9 cellular contexts compared by ENCODE assay signal in the genomic region with DNA sequence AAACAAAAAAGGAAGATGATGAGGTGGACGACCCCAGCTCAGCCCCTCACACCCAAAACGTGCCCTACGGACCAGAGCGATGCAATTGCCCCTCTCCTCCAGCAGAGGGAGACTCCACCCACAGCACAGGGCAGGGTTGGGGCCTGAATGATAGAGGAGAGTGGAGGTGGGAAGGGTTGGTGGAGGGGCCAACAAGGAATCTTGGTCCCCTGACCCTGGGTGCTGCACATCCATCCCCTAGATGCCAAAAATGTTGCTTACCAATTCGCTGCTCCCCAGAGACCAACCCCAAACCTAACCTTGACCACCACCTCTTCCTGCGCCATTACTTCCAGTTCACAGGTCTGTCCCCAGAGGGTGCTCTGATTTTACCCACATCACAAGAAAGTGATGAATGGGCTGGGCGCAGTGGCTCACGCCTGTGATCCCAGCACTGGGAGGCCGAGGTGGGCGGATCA. TPM values are rescaled to one million over a fixed set of nuclear protein-coding genes. Genes with fewer than 3 reads are reported as not detected.
DNase-seq lines count a peak whose midpoint lies in the region; ATAC-seq, FAIRE-seq and TF ChIP-seq lines count a peak whose summit lies in the region.
"Had no signal": no experiment of that assay in that cellular context is flagged by ENCODE, and none has a peak within 500 bp of the region (broad histone marks: within the 10 kb centered on the region; RNA-seq: fewer than 3 reads in every experiment).

No MANE protein-coding gene starts in this region.

- SMC1A ChIA-PET in GM12878 (lab: Charles Lee; ENCODE audit: uncharacterized antibody, unreplicated experiment), result interaction anchor here (0.6 to 2.7 kb wide), 7 partner anchors 39 to 162 kb away, joined by 3 to 17 read pairs (median 6); no protein-coding TSS in a partner anchor

- FAIRE-seq in GM12878 (lab: Jason Lieb, UNC), result peak; percentile 95

- H3K27me3 ChIP-seq in GM12878 (replicated peaks in 1 of 2; ENCODE audit: control insufficient read depth in 2 of 2, insufficient read depth in 2 of 2, low read length in 1 of 2), result no peaks in the 10 kb centered on the region
- H3K27me3 ChIP-seq: SJSA1 had no signal

- H3K79me2 ChIP-seq in GM12878 (ENCODE audit: control insufficient read depth, insufficient read depth, low read length), result no peaks in the 10 kb centered on the region

- peak overlapping the region; percentile 6 for H3K4me3 Mint-ChIP-seq in stimulated activated memory B cell treated with anti-CD40 and anti-IgM and Interleukin-4, amounts not matched to agents 10 μg/mL and 1 μg/mL and 100 μg/mL, for 72 hours

- H3K27ac ChIP-seq in GM12878 (ENCODE audit: control insufficient read depth, insufficient read depth), result no peak overlapping the region
- H3K27ac ChIP-seq: SJSA1 had no signal

- peak; percentile 58 for ATAC-seq in HG02981 (IDR thresholded peaks at IDR 0.05; ENCODE audit: unreplicated experiment)
- ATAC-seq in GM12878, result peak; percentile 95
- ATAC-seq in left colon, result peak; percentile 78
- peak; percentile 81 for ATAC-seq in stimulated activated memory B cell treated with anti-CD40 and anti-IgM and Interleukin-4, amounts not matched to agents 10 μg/mL and 1 μg/mL and 100 μg/mL, for 72 hours
- ATAC-seq in HG02884 (IDR thresholded peaks at IDR 0.05; ENCODE audit: unreplicated experiment), result no peak

- peak; percentile 94 for TF ChIP-seq RAD21 in GM12878 (IDR thresholded peaks at IDR 0.05; ENCODE audit: insufficient read depth, low read depth, low read length)

- in situ Hi-C loops in GM12878 (cut with MboI), result loop anchor here (5.0 kb wide), 1 partner anchor 139 kb away; no protein-coding TSS in a partner anchor

- H3K27ac Mint-ChIP-seq in stimulated activated memory B cell treated with anti-CD40 and anti-IgM and Interleukin-4, amounts not matched to agents 10 μg/mL and 1 μg/mL and 100 μg/mL, for 72 hours, result peak overlapping the region; percentile 38

- no peaks in the 10 kb centered on the region for H3K27me3 Mint-ChIP-seq in stimulated activated memory B cell treated with anti-CD40 and anti-IgM and Interleukin-4, amounts not matched to agents 10 μg/mL and 1 μg/mL and 100 μg/mL, for 72 hours

- BruUV-seq in GM12878 (replicated peaks; lab: Mats Ljungman, UMichigan), result no TSS peak

- peak overlapping the region; percentile 63 for H2AFZ ChIP-seq in GM12878 (ENCODE audit: control insufficient read depth, low read depth, low read length)

- no peak overlapping the region for H3K4me3 ChIP-seq in GM12878
- H3K4me3 ChIP-seq: SJSA1 had no signal

- no peak overlapping the region for H3K9ac ChIP-seq in GM12878 (ENCODE audit: control insufficient read depth, insufficient read depth, low read length)

- H3K9me3 ChIP-seq in GM12878 (replicated peaks; ENCODE audit: control insufficient read depth, insufficient read depth, low read length), result no peaks in the 10 kb centered on the region
- H3K9me3 ChIP-seq: SJSA1 had no signal

- RAD21 ChIA-PET in GM12878 (lab: Charles Lee; ENCODE audit: unreplicated experiment), result interaction anchor here (0.7 to 2.7 kb wide), 9 partner anchors 11 to 157 kb away, joined by 3 to 24 read pairs (median 4); no protein-coding TSS in a partner anchor

- WGBS in GM12878 (ENCODE audit: insufficient coverage, insufficient replicate concordance, low lambda C conversion rate, missing lambda C conversion rate), result 7% methylated on average over 10 of the region's 10 CpGs

- CTCF ChIA-PET in GM12878 (lab: Yijun Ruan, JAX), result interaction anchor here (0.5 to 5.1 kb wide), 17 partner anchors 10 to 211 kb away, joined by 3 to 105 read pairs (median 4); partner anchors contain the start of gene HASPIN

- TF ChIP-seq EP300 in GM12878 (IDR thresholded peaks at IDR 0.05; ENCODE audit: borderline replicate concordance in 1 of 2, control insufficient read depth in 1 of 2, low read depth in 2 of 2, low read length in 2 of 2), result no peak

- peak overlapping the region; percentile 48; the same call in 1 of the 2 replicates for H3K4me2 ChIP-seq in GM12878 (ENCODE audit: control insufficient read depth, insufficient read depth)

- H3K4me1 Mint-ChIP-seq in stimulated activated memory B cell treated with anti-CD40 and anti-IgM and Interleukin-4, amounts not matched to agents 10 μg/mL and 1 μg/mL and 100 μg/mL, for 72 hours, result peaks cover 48% of the 10 kb centered on the region

- intact Hi-C loops in GM12878 (cut with micrococcal nuclease; ENCODE audit: unreplicated experiment), result loop anchor here (2.0 kb wide), 2 partner anchors 50 to 144 kb away; no protein-coding TSS in a partner anchor
- intact Hi-C loops in left colon (cut with DNase I, micrococcal nuclease), result no loop called here

- peaks cover 0 to 4% of the 10 kb centered on the region in 2 experiments; a peak in 2 of 4 replicates for H3K36me3 ChIP-seq in GM12878 (ENCODE audit: control insufficient read depth in 2 of 2, insufficient read depth in 2 of 2, low read length in 1 of 2)
- H3K36me3 ChIP-seq: SJSA1 had no signal

- peak; percentile 55 for DNase-seq in ELR (ENCODE audit: low read depth)
- peak; percentile 16 for DNase-seq in T-helper 22 cell (ENCODE audit: low read depth)
- peak; percentile 48 for DNase-seq in GM12878 (ENCODE audit: low read depth, low spot score)
- DNase-seq in left colon, result peak in 1 of 2 donors; percentile 43
- DNase-seq in C1 segment of cervical spinal cord (lab: John Stamatoyannopoulos, UW), result no peak

- peaks cover 6% of the 10 kb centered on the region; the same call in 1 of the 2 replicates for H3K4me1 ChIP-seq in GM12878 (ENCODE audit: control insufficient read depth, insufficient read depth, low read length)
- H3K4me1 ChIP-seq: SJSA1 had no signal

- no peaks in the 10 kb centered on the region for H4K20me1 ChIP-seq in GM12878 (ENCODE audit: control insufficient read depth, insufficient read depth)

- peak; percentile 44; the same call in 1 of the 2 replicates for TF ChIP-seq POLR2A in GM12878 (IDR thresholded peaks at IDR 0.05; ENCODE audit: low read depth, low read length)

- peaks cover 25% of the 10 kb centered on the region for H3K36me3 Mint-ChIP-seq in stimulated activated memory B cell treated with anti-CD40 and anti-IgM and Interleukin-4, amounts not matched to agents 10 μg/mL and 1 μg/mL and 100 μg/mL, for 72 hours

- H3K9me3 Mint-ChIP-seq in stimulated activated memory B cell treated with anti-CD40 and anti-IgM and Interleukin-4, amounts not matched to agents 10 μg/mL and 1 μg/mL and 100 μg/mL, for 72 hours, result no peaks in the 10 kb centered on the region

- POLR2A ChIA-PET in GM12878 (lab: Charles Lee), result interaction anchor here (0.7 kb wide), 1 partner anchor 20 kb away, joined by 7 read pairs; no protein-coding TSS in a partner anchor

- peak; percentile 85 to 98 (median 94) for TF ChIP-seq CTCF in GM12878 (IDR thresholded peaks at IDR 0.05 in 2 of 3, conservative IDR thresholded peaks at IDR 0.05 in 1 of 3; ENCODE audit: control insufficient read depth in 2 of 3, extremely low read depth in 1 of 3, insufficient read depth in 1 of 3, low read depth in 3 of 3, low read length in 3 of 3)

RNA-seq across cellular contexts. Expression of gene P2RX5, which starts 12.9 kb away (rescaled TPM):
- total RNA-seq in GM12878 (2013; cell fraction: nucleolus; rRNA removed), result 276 and 346 TPM in 2 replicates
- total RNA-seq in GM12878 (2014; rRNA removed), result 22.5 and 25.2 TPM in 2 replicates
- 17.9 and 20.0 TPM in 2 replicates for total RNA-seq in GM12878 (2014; rRNA removed; fragmentation: Illumina TruSeq; extraction: Trizol)
- total RNA-seq in GM12878 (2021), result 24.8 and 27.2 TPM in 2 replicates
- polyA plus RNA-seq in GM12878 (2011; ENCODE audit: low read depth), result 28.3 TPM
- 5.1 and 10.0 TPM in 2 replicates for polyA plus RNA-seq in GM12878 (2011; rRNA removed)
- polyA plus RNA-seq in GM12878 (2011; cell fraction: cytosol; rRNA removed), result 18.6 TPM in 2 replicates
- 28.6 and 31.4 TPM in 2 replicates for polyA plus RNA-seq in GM12878 (2011; cell fraction: nucleus; rRNA removed)
- 23.7 and 37.9 TPM in 2 replicates for polyA plus RNA-seq in GM12878 (2012)
- polyA plus RNA-seq in GM12878 (2014; fragmentation: Illumina TruSeq; extraction: Trizol), result 18.4 and 28.8 TPM in 2 replicates
- polyA plus RNA-seq in GM12878 (2014; fragmentation: Nextera tagmentation; extraction: Ambion mirVana), result 10 to 100 TPM in 1 of 2 experiments, 1 to 10 TPM in 1; 6.9 to 14.2 TPM
- 18.1 and 22.5 TPM in 2 replicates for polyA plus RNA-seq in GM12878 (2014; rRNA removed)
- polyA plus RNA-seq in GM12878 (2016; fragmentation: Nextera tagmentation; extraction: Ambion mirVana), result 10 to 100 TPM; 19.1 to 23.1 TPM
- 8.0 and 11.7 TPM in 2 replicates for polyA minus RNA-seq in GM12878 (2011; rRNA and poly(A)+ RNA removed)
- 5.5 and 5.7 TPM in 2 replicates for polyA minus RNA-seq in GM12878 (2011; cell fraction: cytosol; rRNA and poly(A)+ RNA removed)
- polyA minus RNA-seq in GM12878 (2011; cell fraction: nucleus; rRNA and poly(A)+ RNA removed), result 5.7 and 10.2 TPM in 2 replicates
- 1 to 10 TPM; 1.6 to 2.6 TPM for total RNA-seq in left colon
- total RNA-seq: SJSA1 had no signal

RNA-seq across cellular contexts. Expression of gene EMC6, which starts 14.5 kb away (rescaled TPM):
- total RNA-seq in GM12878 (2013; cell fraction: nucleolus; rRNA removed), result 5.7 and 5.8 TPM in 2 replicates
- total RNA-seq in GM12878 (2014; rRNA removed) (24.5 and 37.3 TPM in 2 replicates), GM12878 (2014; rRNA removed; fragmentation: Illumina TruSeq; extraction: Trizol) (28.3 and 34.5 TPM in 2 replicates), GM12878 (2021) (63.6 and 64.2 TPM in 2 replicates), left colon (10 to 100 TPM; 29.7 to 36.0 TPM)
- polyA plus RNA-seq in GM12878 (2011; ENCODE audit: low read depth), result 42.5 TPM
- polyA plus RNA-seq in GM12878 (2011; rRNA removed) (20.0 and 28.8 TPM in 2 replicates), GM12878 (2014; fragmentation: Illumina TruSeq; extraction: Trizol) (11.1 and 27.6 TPM in 2 replicates), GM12878 (2014; fragmentation: Nextera tagmentation; extraction: Ambion mirVana) (10 to 100 TPM in 1 of 2 experiments, 1 to 10 TPM in 1; 5.1 to 32.2 TPM), GM12878 (2014; rRNA removed) (162 and 165 TPM in 2 replicates), GM12878 (2016; fragmentation: Nextera tagmentation; extraction: Ambion mirVana) (100 to 1,000 TPM; 170 to 172 TPM)
- polyA plus RNA-seq in GM12878 (2011; cell fraction: cytosol; rRNA removed), result 57.3 and 89.4 TPM in 2 replicates
- polyA plus RNA-seq in GM12878 (2011; cell fraction: nucleus; rRNA removed), result 24.3 and 28.1 TPM in 2 replicates
- polyA plus RNA-seq in GM12878 (2012), result 41.1 and 48.2 TPM in 2 replicates
- polyA minus RNA-seq in GM12878 (2011; rRNA and poly(A)+ RNA removed), result 2.9 and 8.0 TPM in 2 replicates
- polyA minus RNA-seq in GM12878 (2011; cell fraction: cytosol; rRNA and poly(A)+ RNA removed), result 9.9 and 16.2 TPM in 2 replicates
- polyA minus RNA-seq in GM12878 (2011; cell fraction: nucleus; rRNA and poly(A)+ RNA removed), result 8.7 and 14.6 TPM in 2 replicates

RNA-seq across cellular contexts. Expression of gene TAX1BP3, which starts 14.7 kb away (rescaled TPM):
- total RNA-seq in GM12878 (2013; cell fraction: nucleolus; rRNA removed), result 6.5 and 8.0 TPM in 2 replicates
- total RNA-seq in GM12878 (2014; rRNA removed), result 28.2 and 29.8 TPM in 2 replicates
- total RNA-seq in GM12878 (2014; rRNA removed; fragmentation: Illumina TruSeq; extraction: Trizol), result 9.2 and 10.6 TPM in 2 replicates
- 23.4 and 24.6 TPM in 2 replicates for total RNA-seq in GM12878 (2021)
- polyA plus RNA-seq in GM12878 (2011; ENCODE audit: low read depth), result 3.6 TPM
- 3.6 and 5.0 TPM in 2 replicates for polyA plus RNA-seq in GM12878 (2011; rRNA removed)
- 9.1 and 11.2 TPM in 2 replicates for polyA plus RNA-seq in GM12878 (2011; cell fraction: cytosol; rRNA removed)
- 7.3 and 8.5 TPM in 2 replicates for polyA plus RNA-seq in GM12878 (2011; cell fraction: nucleus; rRNA removed)
- polyA plus RNA-seq in GM12878 (2012), result 12.3 and 12.9 TPM in 2 replicates
- polyA plus RNA-seq in GM12878 (2014; fragmentation: Illumina TruSeq; extraction: Trizol), result 4.4 and 8.3 TPM in 2 replicates
- polyA plus RNA-seq in GM12878 (2014; fragmentation: Nextera tagmentation; extraction: Ambion mirVana), result 1 to 10 TPM in 1 of 2 experiments, under 1 TPM in 1; 1.00 to 4.7 TPM
- 17.2 and 20.2 TPM in 2 replicates for polyA plus RNA-seq in GM12878 (2014; rRNA removed)
- 10 to 100 TPM; 38.1 to 40.4 TPM for polyA plus RNA-seq in GM12878 (2016; fragmentation: Nextera tagmentation; extraction: Ambion mirVana)
- 3.1 and 5.0 TPM in 2 replicates for polyA minus RNA-seq in GM12878 (2011; rRNA and poly(A)+ RNA removed)
- 3.6 and 7.6 TPM in 2 replicates for polyA minus RNA-seq in GM12878 (2011; cell fraction: cytosol; rRNA and poly(A)+ RNA removed)
- 1.2 and 3.3 TPM in 2 replicates for polyA minus RNA-seq in GM12878 (2011; cell fraction: nucleus; rRNA and poly(A)+ RNA removed)
- total RNA-seq in left colon, result 100 to 1,000 TPM; 231 to 293 TPM

RNA-seq across cellular contexts. Expression of gene HASPIN, which starts 40.6 kb away (rescaled TPM):
- total RNA-seq in GM12878 (2013; cell fraction: nucleolus; rRNA removed), result 10.4 and 13.0 TPM in 2 replicates
- total RNA-seq in GM12878 (2014; rRNA removed) (14.9 and 16.5 TPM in 2 replicates), GM12878 (2014; rRNA removed; fragmentation: Illumina TruSeq; extraction: Trizol) (11.7 and 13.1 TPM in 2 replicates), GM12878 (2021) (16.5 and 18.0 TPM in 2 replicates), left colon (1 to 10 TPM; 1.1 to 2.6 TPM)
- 3.8 TPM for polyA plus RNA-seq in GM12878 (2011; ENCODE audit: low read depth)
- polyA plus RNA-seq in GM12878 (2011; rRNA removed) (6.1 and 7.1 TPM in 2 replicates), GM12878 (2014; fragmentation: Illumina TruSeq; extraction: Trizol) (13.4 and 16.4 TPM in 2 replicates), GM12878 (2014; fragmentation: Nextera tagmentation; extraction: Ambion mirVana) (under 1 TPM; 0.80 to 0.97 TPM), GM12878 (2014; rRNA removed) (11.4 and 12.2 TPM in 2 replicates), GM12878 (2016; fragmentation: Nextera tagmentation; extraction: Ambion mirVana) (1 to 10 TPM; 8.7 TPM)
- 5.5 and 6.8 TPM in 2 replicates for polyA plus RNA-seq in GM12878 (2011; cell fraction: cytosol; rRNA removed)
- 3.7 and 5.2 TPM in 2 replicates for polyA plus RNA-seq in GM12878 (2011; cell fraction: nucleus; rRNA removed)
- 4.2 and 4.6 TPM in 2 replicates for polyA plus RNA-seq in GM12878 (2012)
- 10.6 and 11.2 TPM in 2 replicates for polyA minus RNA-seq in GM12878 (2011; rRNA and poly(A)+ RNA removed)
- polyA minus RNA-seq in GM12878 (2011; cell fraction: cytosol; rRNA and poly(A)+ RNA removed), result 6.1 and 10.3 TPM in 2 replicates
- polyA minus RNA-seq in GM12878 (2011; cell fraction: nucleus; rRNA and poly(A)+ RNA removed), result 5.2 and 10.4 TPM in 2 replicates

RNA-seq across cellular contexts. Expression of gene CTNS, which starts 46.5 kb away (rescaled TPM):
- 9.7 and 12.6 TPM in 2 replicates for total RNA-seq in GM12878 (2013; cell fraction: nucleolus; rRNA removed)
- 7.3 and 7.4 TPM in 2 replicates for total RNA-seq in GM12878 (2014; rRNA removed)
- total RNA-seq in GM12878 (2014; rRNA removed; fragmentation: Illumina TruSeq; extraction: Trizol), result 4.7 and 5.3 TPM in 2 replicates
- total RNA-seq in GM12878 (2021), result 7.8 and 9.2 TPM in 2 replicates
- polyA plus RNA-seq in GM12878 (2011; ENCODE audit: low read depth), result 2.3 TPM
- 2.6 and 3.0 TPM in 2 replicates for polyA plus RNA-seq in GM12878 (2011; rRNA removed)
- polyA plus RNA-seq in GM12878 (2011; cell fraction: cytosol; rRNA removed), result 4.3 and 6.0 TPM in 2 replicates
- polyA plus RNA-seq in GM12878 (2011; cell fraction: nucleus; rRNA removed), result 9.6 and 10.1 TPM in 2 replicates
- 4.2 and 5.6 TPM in 2 replicates for polyA plus RNA-seq in GM12878 (2012)
- polyA plus RNA-seq in GM12878 (2014; fragmentation: Illumina TruSeq; extraction: Trizol), result 5.0 and 6.8 TPM in 2 replicates
- 1 to 10 TPM in 1 of 2 experiments, under 1 TPM in 1; 0.92 to 1.7 TPM for polyA plus RNA-seq in GM12878 (2014; fragmentation: Nextera tagmentation; extraction: Ambion mirVana)
- 8.3 and 10.7 TPM in 2 replicates for polyA plus RNA-seq in GM12878 (2014; rRNA removed)
- polyA plus RNA-seq in GM12878 (2016; fragmentation: Nextera tagmentation; extraction: Ambion mirVana), result 1 to 10 TPM; 6.0 to 8.6 TPM
- polyA minus RNA-seq in GM12878 (2011; rRNA and poly(A)+ RNA removed), result 2.1 and 3.5 TPM in 2 replicates
- polyA minus RNA-seq in GM12878 (2011; cell fraction: cytosol; rRNA and poly(A)+ RNA removed), result 1.6 TPM in 1 of 2 replicates, not detected in the other
- polyA minus RNA-seq in GM12878 (2011; cell fraction: nucleus; rRNA and poly(A)+ RNA removed), result 2.1 and 3.9 TPM in 2 replicates
- total RNA-seq in left colon, result 1 to 10 TPM; 7.7 to 8.0 TPM

Comparison
In these comparisons a context has a peak if more than half of its experiments do, and no peak if none do; other contexts are left out.
1. DNase-seq: peak in ELR (single experiment), T-helper 22 cell (single experiment) and GM12878 (single experiment); none in C1 segment of cervical spinal cord (0 of 14).
2. RNA of gene P2RX5, which starts 12.9 kb away (total RNA-seq): 17.9 to 346 TPM in GM12878; 1.6 to 2.6 TPM in left colon; every median in the first group is over 4 times any median in the second.
3. RNA of gene TAX1BP3, which starts 14.7 kb away (total RNA-seq): 231 to 293 TPM in left colon; 6.5 to 29.8 TPM in GM12878; every median in the first group is over 4 times any median in the second.